8 cellular contexts compared by ENCODE assay signal in genomic region chr18:58043452-58044369, GRCh38. TPM values are rescaled to one million over a fixed set of nuclear protein-coding genes. Genes with fewer than 3 reads are reported as not detected.
DNase-seq lines count a peak whose midpoint lies in the region; ATAC-seq and TF ChIP-seq lines count a peak whose summit lies in the region.

Gene NEDD4L, plus strand, starts transcription at chr18:58044226. Its CDS starts 435 bp downstream, at chr18:58044661.

- H3K27ac ChIP-seq in PC-9 (peak within 1 kb of the TSS; percentile 77), esophagus muscularis mucosa (replicated peaks in 1 of 4) (peak within 1 kb of the TSS; percentile 82 to 90 (median 87))

- TF ChIP-seq EP300 in esophagus muscularis mucosa (IDR thresholded peaks at IDR 0.05), result no peak

- H3K36me3 ChIP-seq in PC-9 (ENCODE audit: low read depth), result 0 out of 2 replicates have a peak, but pooled peaks cover under 1% of the 10 kb centered on the region
- H3K36me3 ChIP-seq in esophagus muscularis mucosa, result no peaks in the 10 kb centered on the region

- no peaks in the 10 kb centered on the region for H3K9me3 ChIP-seq in PC-9 (ENCODE audit: insufficient read depth, low read depth)
- peaks cover 0 to 4% (median 0%) of the 10 kb centered on the region in 4 donors for H3K9me3 ChIP-seq in esophagus muscularis mucosa

- peaks cover 44% of the 10 kb centered on the region for H3K79me2 ChIP-seq in PC-9 (ENCODE audit: low read depth)

- H3K9me2 ChIP-seq in PC-9 (ENCODE audit: insufficient read depth), result no peaks in the 10 kb centered on the region

- intact Hi-C loops in PC-9 (cut with micrococcal nuclease; ENCODE audit: unreplicated experiment), result loop anchor here (1.0 to 10.0 kb wide), 8 partner anchors 79 to 451 kb away; partner anchors contain the start of gene NARS1
- intact Hi-C loops in esophagus muscularis mucosa (cut with DNase I), result loop anchor here (1.0 to 10.0 kb wide), 4 partner anchors 79 to 449 kb away; partner anchors contain the start of gene NARS1

- WGBS in esophagus muscularis mucosa, result 1% methylated on average over 28 of the region's 93 CpGs

- POLR2A ChIA-PET in PC-9 (lab: Charles Lee; ENCODE audit: unreplicated experiment), result interaction anchor here (0.7 kb wide), 1 partner anchor 18 kb away, joined by 3 read pairs; no protein-coding TSS in a partner anchor

- TF ChIP-seq CTCF in PC-9 (conservative IDR thresholded peaks at IDR 0.05) (peak; percentile 91), esophagus muscularis mucosa (IDR thresholded peaks at IDR 0.05) (peak; percentile 78 to 97 (median 87))

- H3K4me3 ChIP-seq in PC-9, result peak within 1 kb of the TSS; percentile 91
- peak within 1 kb of the TSS; percentile 87 to 97 (median 92) for H3K4me3 ChIP-seq in esophagus muscularis mucosa

- peak within 1 kb of the TSS; percentile 86 for H2AFZ ChIP-seq in PC-9

- H4K20me1 ChIP-seq in PC-9 (ENCODE audit: insufficient read depth), result no peaks in the 10 kb centered on the region

- peaks cover 27% of the 10 kb centered on the region; the same call in 1 of the 2 replicates for H3F3A ChIP-seq in PC-9 (ENCODE audit: insufficient read depth, low read depth)

- H3K4me1 ChIP-seq in PC-9 (replicated peaks; ENCODE audit: insufficient read depth) (peaks cover 27% of the 10 kb centered on the region), esophagus muscularis mucosa (peaks cover 4 to 43% (median 40%) of the 10 kb centered on the region in 4 donors)

- ATAC-seq in GM21529 (IDR thresholded peaks at IDR 0.05; ENCODE audit: unreplicated experiment), result peak; percentile 80

- peak; percentile 55 for DNase-seq in DMS114 treated with DMSO at 0.1 percent for 48 hours (lab: John Stamatoyannopoulos, UW; ENCODE audit: unreplicated experiment)
- peak; percentile 59 for DNase-seq in HuH-7.5 (ENCODE audit: low spot score)
- DNase-seq in PC-9, result peak; percentile 72 to 80
- DNase-seq in activated T-cell treated with anti-CD3 and anti-CD28 coated beads, Interleukin-2, amount 50 U/mL, for 48 hours, result peak; percentile 83 to 87
- peak; percentile 96 for DNase-seq in esophagus muscularis mucosa (ENCODE audit: extremely low spot score)
- DNase-seq in myocyte (ENCODE audit: low read depth), result peak; percentile 83
- peak; percentile 60 for DNase-seq in stimulated activated CD8-positive, alpha-beta memory T cell treated with anti-CD3 and anti-CD28 coated beads, Interleukin-7, amount 100 ng/mL, for 24 hours (ENCODE audit: low read depth)

- no TSS peak for BruUV-seq in PC-9 (replicated peaks; lab: Mats Ljungman, UMichigan)

- CTCF ChIA-PET in PC-9 (lab: Charles Lee), result interaction anchor here (0.6 to 1.7 kb wide), 3 partner anchors 18 to 156 kb away, joined by 3 to 10 read pairs (median 3); no protein-coding TSS in a partner anchor

- peak within 1 kb of the TSS; percentile 87 for H3K4me2 ChIP-seq in PC-9

- H3K27me3 ChIP-seq in PC-9 (ENCODE audit: insufficient read depth, low read depth) (no peaks in the 10 kb centered on the region), esophagus muscularis mucosa (no peaks in the 10 kb centered on the region)

- no peak for TF ChIP-seq POLR2A in esophagus muscularis mucosa (IDR thresholded peaks at IDR 0.05; ENCODE audit: low read depth)

RNA-seq across cellular contexts. Expression of gene NEDD4L, which starts in this region (rescaled TPM):
- 57.4 and 58.9 TPM in 2 replicates for total RNA-seq in PC-9 (2021)
- total RNA-seq in esophagus muscularis mucosa, result 10 to 100 TPM; 22.7 to 39.9 (median 34.7) TPM
- total RNA-seq in myocyte, result 20.6 and 31.7 TPM in 2 replicates
- polyA plus RNA-seq in myocyte (2012), result 25.2 TPM

Comparison
In these comparisons a context has a peak if more than half of its experiments do, and no peak if none do; other contexts are left out.
1. Peak in every context shown above with its lines: DNase-seq, ATAC-seq, H3K4me3 ChIP-seq and H3K27ac ChIP-seq.